In genomic region chr1:41919131-41919530, GRCh38 we compare ENCODE assay signal across 9 cellular contexts. TPM values are rescaled to one million over a fixed set of nuclear protein-coding genes. Genes with fewer than 3 reads are reported as not detected.
A peak's percentile ranks its signal among the peaks of the same experiment; 100 is the strongest.
DNase-seq lines count a peak whose midpoint lies in the region; ATAC-seq and TF ChIP-seq lines count a peak whose summit lies in the region.
"Had no signal": no experiment of that assay in that cellular context is flagged by ENCODE, and none has a peak within 500 bp of the region (broad histone marks: within the 10 kb centered on the region; RNA-seq: fewer than 3 reads in every experiment).

No MANE protein-coding gene starts in this region.

- peaks cover 51% of the 10 kb centered on the region for H3K4me1 ChIP-seq in CD8-positive, alpha-beta T cell (ENCODE audit: insufficient read depth, low read length)
- H3K4me1 ChIP-seq in HEK293 (ENCODE audit: control insufficient read depth, insufficient read depth, low read length) = peaks cover 25% of the 10 kb centered on the region

- peaks cover 2% of the 10 kb centered on the region for H3K36me3 Mint-ChIP-seq in CD8-positive, alpha-beta T cell
- H3K36me3 Mint-ChIP-seq in activated naive CD8-positive, alpha-beta T cell treated with anti-CD3 and anti-CD28 coated beads for 36 hours = peaks cover 1% of the 10 kb centered on the region
- no peaks in the 10 kb centered on the region for H3K36me3 Mint-ChIP-seq in nephron progenitor cell (ENCODE audit: low read depth)

- peaks cover 6% of the 10 kb centered on the region for H3K9me3 Mint-ChIP-seq in CD8-positive, alpha-beta T cell
- peaks cover 4% of the 10 kb centered on the region for H3K9me3 Mint-ChIP-seq in activated naive CD8-positive, alpha-beta T cell treated with anti-CD3 and anti-CD28 coated beads for 36 hours
- peaks cover 23% of the 10 kb centered on the region for H3K9me3 Mint-ChIP-seq in nephron progenitor cell

- peak overlapping the region; percentile 56 for H3K27ac ChIP-seq in CD8-positive, alpha-beta T cell (ENCODE audit: low read depth, low read length)
- H3K27ac ChIP-seq in HEK293 (ENCODE audit: extremely low read depth, low read depth, low read length) = peak overlapping the region; percentile 47; the same call in 1 of the 2 replicates

- ATAC-seq in CD8-positive, alpha-beta T cell = no peak
- ATAC-seq in GM18907 (IDR thresholded peaks at IDR 0.05; ENCODE audit: unreplicated experiment) = no peak

- CTCF ChIA-PET in CD8-positive, alpha-beta T cell (lab: Charles Lee) = interaction anchor here (1.0 to 6.4 kb wide), 3 partner anchors 14 to 65 kb away, joined by 3 to 61 read pairs (median 4); no protein-coding TSS in a partner anchor
- CTCF ChIA-PET in HEK293 (lab: Yijun Ruan, JAX) = interaction anchor here (1.6 kb wide), 1 partner anchor 9 kb away, joined by 4 read pairs; no protein-coding TSS in a partner anchor

- intact Hi-C loops in CD8-positive, alpha-beta T cell (cut with DNase I, micrococcal nuclease) = loop anchor here in 1 of 2 experiments (10.0 kb wide), 1 partner anchor 546 kb away; the partner anchor contains the start of gene CCDC30
- intact Hi-C loops in posterior vena cava (cut with DNase I) = no loop called here

- POLR2A ChIA-PET in CD8-positive, alpha-beta T cell (lab: Charles Lee) = interaction anchor here (0.9 to 8.1 kb wide), 6 partner anchors 21 to 246 kb away, joined by 3 to 89 read pairs (median 3); no protein-coding TSS in a partner anchor
- POLR2A ChIA-PET in HEK293 (lab: Yijun Ruan, JAX) = interaction anchor here (1.3 to 1.4 kb wide), 2 partner anchors 16 to 36 kb away, joined by 3 to 7 read pairs; no protein-coding TSS in a partner anchor

- H3K4me3 ChIP-seq in CD8-positive, alpha-beta T cell (ENCODE audit: low read depth, low read length) = peak overlapping the region; percentile 51
- no peak overlapping the region for H3K4me3 ChIP-seq in HEK293 (ENCODE audit: low read depth, low read length)

- H3K27ac Mint-ChIP-seq in CD8-positive, alpha-beta T cell = peak overlapping the region; percentile 98
- H3K27ac Mint-ChIP-seq in activated naive CD8-positive, alpha-beta T cell treated with anti-CD3 and anti-CD28 coated beads for 36 hours = peak overlapping the region; percentile 89
- no peak overlapping the region for H3K27ac Mint-ChIP-seq in nephron progenitor cell

- H3K27me3 ChIP-seq in CD8-positive, alpha-beta T cell (ENCODE audit: insufficient read depth, low read length) = no peaks in the 10 kb centered on the region

- no peak for DNase-seq in CD8-positive, alpha-beta T cell
- DNase-seq in activated naive CD8-positive, alpha-beta T cell treated with anti-CD3 and anti-CD28 coated beads for 36 hours = no peak
- DNase-seq in nephron progenitor cell (no peak), GM13977 (ENCODE audit: low spot score) (no peak), HCEC 1CT (no peak), posterior vena cava (ENCODE audit: low spot score) (no peak)
- DNase-seq: SIG-M5 had no signal

- no peaks in the 10 kb centered on the region for H3K27me3 Mint-ChIP-seq in CD8-positive, alpha-beta T cell (ENCODE audit: low read depth)
- H3K27me3 Mint-ChIP-seq in activated naive CD8-positive, alpha-beta T cell treated with anti-CD3 and anti-CD28 coated beads for 36 hours = no peaks in the 10 kb centered on the region
- peaks cover 81% of the 10 kb centered on the region for H3K27me3 Mint-ChIP-seq in nephron progenitor cell (ENCODE audit: low read depth, poor library complexity)

- peaks cover 65% of the 10 kb centered on the region for H3K4me1 Mint-ChIP-seq in CD8-positive, alpha-beta T cell (ENCODE audit: low read depth)
- peaks cover 57% of the 10 kb centered on the region for H3K4me1 Mint-ChIP-seq in activated naive CD8-positive, alpha-beta T cell treated with anti-CD3 and anti-CD28 coated beads for 36 hours
- H3K4me1 Mint-ChIP-seq in nephron progenitor cell = peaks cover 40% of the 10 kb centered on the region

- no peaks in the 10 kb centered on the region for H3K36me3 ChIP-seq in CD8-positive, alpha-beta T cell (ENCODE audit: insufficient read depth, low read length)
- no peaks in the 10 kb centered on the region for H3K36me3 ChIP-seq in HEK293 (ENCODE audit: control insufficient read depth in 2 of 2, insufficient read depth in 1 of 2, low read length in 2 of 2)

- in situ Hi-C loops in GM13977 (cut with MboI; ENCODE audit: low pct_unique_long_range_greater_than_20kb, low sequenced_read_pairs, unreplicated experiment) = no loop called here

- H3K4me3 Mint-ChIP-seq in CD8-positive, alpha-beta T cell = peak overlapping the region; percentile 95
- peak overlapping the region; percentile 85 for H3K4me3 Mint-ChIP-seq in activated naive CD8-positive, alpha-beta T cell treated with anti-CD3 and anti-CD28 coated beads for 36 hours
- H3K4me3 Mint-ChIP-seq in nephron progenitor cell = peak overlapping the region; percentile 81

- no peaks in the 10 kb centered on the region for H3K9me3 ChIP-seq in CD8-positive, alpha-beta T cell (ENCODE audit: low read length)
- no peaks in the 10 kb centered on the region for H3K9me3 ChIP-seq in HEK293 (ENCODE audit: control insufficient read depth, insufficient read depth, low read depth, low read length)

- TF ChIP-seq CTCF in CD8-positive, alpha-beta T cell (IDR thresholded peaks at IDR 0.05) = no peak
- no peak for TF ChIP-seq CTCF in HEK293 (tag by site-specific recombination; IDR thresholded peaks at IDR 0.05)
- TF ChIP-seq CTCF in nephron progenitor cell (IDR thresholded peaks at IDR 0.05) = no peak
- no peak for TF ChIP-seq CTCF in GM13977 (IDR thresholded peaks at IDR 0.05; ENCODE audit: extremely low read depth, insufficient read depth, missing control alignments)

TF ChIP-seq in HEK293, 187 proteins besides CTCF, POLR2A, EP300 and RAD21:
- no peak for TF ChIP-seq ZNF792 (tag by site-specific recombination; IDR thresholded peaks at IDR 0.05)
- no peak for TF ChIP-seq ZNF221 (tag by site-specific recombination; IDR thresholded peaks at IDR 0.05; ENCODE audit: borderline replicate concordance)
- TF ChIP-seq ZNF426 (tag by site-specific recombination; IDR thresholded peaks at IDR 0.05) = no peak
- TF ChIP-seq ZNF362 (tag by site-specific recombination; IDR thresholded peaks at IDR 0.05) = no peak
- TF ChIP-seq ZNF660 (tag by site-specific recombination; IDR thresholded peaks at IDR 0.05) = no peak
- TF ChIP-seq ZNF521 (tag by site-specific recombination; IDR thresholded peaks at IDR 0.05) = no peak
- TF ChIP-seq ZNF837 (tag by site-specific recombination; IDR thresholded peaks at IDR 0.05) = no peak
- no peak for TF ChIP-seq ZNF2 (tag by site-specific recombination; IDR thresholded peaks at IDR 0.05)
- no peak for TF ChIP-seq PRDM6 (tag by site-specific recombination; IDR thresholded peaks at IDR 0.05)
- no peak for TF ChIP-seq ZSCAN5A (tag by site-specific recombination; IDR thresholded peaks at IDR 0.05)
- TF ChIP-seq ZNF404 (tag by site-specific recombination; IDR thresholded peaks at IDR 0.05) = no peak

RNA-seq across cellular contexts. Expression of gene HIVEP3, which starts 0.4 kb away (rescaled TPM):
- 1 to 10 TPM; 5.0 TPM for total RNA-seq in CD8-positive, alpha-beta T cell
- total RNA-seq in activated naive CD8-positive, alpha-beta T cell treated with anti-CD3 and anti-CD28 coated beads for 36 hours = 10 to 100 TPM; 19.4 to 21.3 TPM
- total RNA-seq in posterior vena cava = 1 to 10 TPM; 4.1 to 5.5 TPM
